ENCODE assay signal across 8 cellular contexts in the genomic region with DNA sequence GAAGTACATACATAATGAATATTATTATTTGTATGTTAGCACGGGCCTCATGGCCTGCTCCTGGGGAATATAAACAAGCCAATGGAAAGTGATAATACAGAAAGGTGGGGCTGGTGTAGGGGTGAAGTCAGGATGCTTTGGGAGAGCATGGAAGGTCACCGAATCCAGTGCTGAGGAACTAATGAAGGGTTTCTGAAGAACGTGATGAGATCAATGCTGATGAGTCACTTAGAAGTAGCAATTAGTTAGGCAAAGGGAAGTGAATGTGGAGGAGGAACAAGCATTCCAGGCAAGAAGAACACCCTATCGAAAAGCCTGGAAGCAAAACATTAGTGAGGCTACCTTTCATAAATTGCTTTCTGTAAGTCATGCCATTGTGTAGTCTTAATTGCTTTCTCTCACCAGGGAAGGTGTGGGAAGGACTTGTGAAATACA. TPM values are rescaled to one million over a fixed set of nuclear protein-coding genes. Genes with fewer than 3 reads are reported as not detected.
A peak's percentile ranks its signal among the peaks of the same experiment; 100 is the strongest.
DNase-seq lines count a peak whose midpoint lies in the region; ATAC-seq, FAIRE-seq and TF ChIP-seq lines count a peak whose summit lies in the region.

No MANE protein-coding gene starts in this region.

- TF ChIP-seq CTCF in GM10248 (IDR thresholded peaks at IDR 0.05; ENCODE audit: control extremely low read depth, extremely low read depth, low read depth, missing control alignments): no peak
- no peak for TF ChIP-seq CTCF in dorsolateral prefrontal cortex (IDR thresholded peaks at IDR 0.05 in 54 of 56, conservative IDR thresholded peaks at IDR 0.05 in 2 of 56; ENCODE audit: low read depth in 1 of 56, partially characterized antibody in 56 of 56)

- no peaks in the 10 kb centered on the region for H3K9me3 ChIP-seq in SK-N-MC (ENCODE audit: low read depth, low read length)

- TF ChIP-seq POLR2A in GM12891 (IDR thresholded peaks at IDR 0.05; ENCODE audit: low read depth, low read length): no peak

- peak overlapping the region; percentile 72 for H3K27ac ChIP-seq in SK-N-MC
- peak overlapping the region in 5 of 59 donors; percentile 9 to 55 (median 44) for H3K27ac ChIP-seq in dorsolateral prefrontal cortex

- CTCF ChIA-PET in GM10248 (lab: Yijun Ruan, JAX): interaction anchor here (0.8 to 1.6 kb wide), 3 partner anchors 23 to 46 kb away, joined by 3 to 4 read pairs (median 3); no protein-coding TSS in a partner anchor

- H3K9ac ChIP-seq in SK-N-MC (ENCODE audit: insufficient read length): peak overlapping the region; percentile 73

- FAIRE-seq in GM12891 (lab: Jason Lieb, UNC): peak; percentile 23

- no peak for ATAC-seq in GM21576 (IDR thresholded peaks at IDR 0.05; ENCODE audit: unreplicated experiment)

- no peaks in the 10 kb centered on the region for H3K27me3 ChIP-seq in dorsolateral prefrontal cortex

- intact Hi-C loops in dorsolateral prefrontal cortex (cut with DNase I): no loop called here

- H3K36me3 ChIP-seq in SK-N-MC (ENCODE audit: insufficient read depth, low read length): peaks cover 33% of the 10 kb centered on the region

- H3K4me3 ChIP-seq in SK-N-MC (peak overlapping the region; percentile 85), dorsolateral prefrontal cortex (peak overlapping the region in 21 of 59 donors; percentile 1 to 55 (median 39))

- POLR2A ChIA-PET in GM10248 (lab: Yijun Ruan, JAX): no interaction called here

- DNase-seq in GM12891 (ENCODE audit: insufficient read length, low spot score) (no peak), SK-N-MC (ENCODE audit: low read depth, low spot score) (no peak), fibroblast of gingiva (ENCODE audit: low read depth) (peak; percentile 42), renal cortical epithelial cell (ENCODE audit: low read depth) (peak; percentile 86), GM10248 (ENCODE audit: extremely low spot score) (no peak), DMS79 (lab: John Stamatoyannopoulos, UW) (no peak), dorsolateral prefrontal cortex (no peak)

TF ChIP-seq in GM12891, 5 proteins besides CTCF, POLR2A, EP300 and RAD21:
- TF ChIP-seq POLR2AphosphoS5 (IDR thresholded peaks at IDR 0.05; ENCODE audit: low read depth, low read length) (no peak), SPI1 (IDR thresholded peaks at IDR 0.05; ENCODE audit: low read depth, low read length) (no peak), PAX5 (IDR thresholded peaks at IDR 0.05; ENCODE audit: insufficient read depth, low read length, severe bottlenecking) (no peak), POU2F2 (IDR thresholded peaks at IDR 0.05; ENCODE audit: low read depth, low read length) (no peak), TAF1 (IDR thresholded peaks at IDR 0.05; ENCODE audit: low read depth, low read length) (no peak)

RNA-seq across cellular contexts. Expression of a gene that starts 2.1 kb away (rescaled TPM):
- polyA plus RNA-seq in GM12891 (2012; ENCODE audit: low read depth, missing spikeins): 13.0 TPM
- total RNA-seq in renal cortical epithelial cell (426 and 600 TPM in 2 replicates), dorsolateral prefrontal cortex (10 to 100 TPM in 111 of 120 experiments, 1 to 10 TPM in 9; 8.2 to 56.0 (median 17.2) TPM)

Comparison
In these comparisons a context has a peak if more than half of its experiments do, and no peak if none do; other contexts are left out.
1. DNase-seq: peak in fibroblast of gingiva (single experiment) and renal cortical epithelial cell (single experiment); none in GM12891 (single experiment), SK-N-MC (single experiment), GM10248 (single experiment), DMS79 (single experiment) and dorsolateral prefrontal cortex (0 of 10).